8 cellular contexts compared by ENCODE assay signal in the genomic region with DNA sequence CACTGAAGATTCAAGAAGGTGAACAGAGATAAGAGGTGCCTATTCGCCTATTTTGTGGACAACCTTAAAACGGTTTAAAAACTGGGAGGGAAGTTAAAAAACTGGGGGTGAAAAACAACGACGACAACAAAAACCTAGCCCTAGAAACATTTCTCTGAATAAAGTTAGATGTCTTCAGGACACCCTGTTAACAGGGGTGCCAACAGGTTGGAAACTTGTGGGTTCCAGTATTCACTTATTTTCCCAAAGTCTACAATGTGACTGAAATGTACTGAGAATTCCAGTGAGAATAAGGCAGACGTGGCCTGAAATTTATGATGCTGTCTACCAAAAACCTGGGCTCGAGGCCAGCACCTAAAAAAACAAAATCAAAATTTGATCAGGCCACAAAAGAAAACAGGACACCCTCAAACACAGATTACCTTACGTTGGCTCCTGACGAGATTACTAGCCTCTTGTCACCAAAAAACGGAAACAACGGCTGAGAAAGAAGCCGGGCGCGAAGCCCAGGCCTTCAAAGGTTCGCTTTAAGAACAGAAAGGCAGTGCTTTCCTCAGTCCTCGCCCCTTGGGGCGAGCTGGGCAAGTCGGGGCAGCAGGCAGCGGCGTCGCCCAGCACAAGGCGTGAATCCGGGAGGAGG. TPM values are rescaled to one million over a fixed set of nuclear protein-coding genes. Genes with fewer than 3 reads are reported as not detected.
DNase-seq lines count a peak whose midpoint lies in the region; ATAC-seq and TF ChIP-seq lines count a peak whose summit lies in the region.

No MANE protein-coding gene starts in this region.

- H3K4me1 ChIP-seq in A673 (ENCODE audit: insufficient read depth, low read length, poor library complexity, severe bottlenecking) (peaks cover 40% of the 10 kb centered on the region), iPS-20b (ENCODE audit: insufficient read depth, low read length) (peaks cover 11% of the 10 kb centered on the region), suprapubic skin (peaks cover 36% of the 10 kb centered on the region)

- H3K4me3 ChIP-seq in A673 (ENCODE audit: low read depth, low read length, poor library complexity, severe bottlenecking) (peak overlapping the region; percentile 71), iPS-20b (ENCODE audit: low read length) (peak overlapping the region; percentile 99), suprapubic skin (peak overlapping the region; percentile 70)

- H3K27ac ChIP-seq in A673 (ENCODE audit: low read depth, low read length, poor library complexity, severe bottlenecking) (peak overlapping the region; percentile 94), iPS-20b (ENCODE audit: low read length) (peak overlapping the region; percentile 68), suprapubic skin (peak overlapping the region; percentile 97)

- H3K9me3 ChIP-seq in A673 (ENCODE audit: low read depth, low read length, poor library complexity, severe bottlenecking) (no peaks in the 10 kb centered on the region), iPS-20b (ENCODE audit: insufficient read depth, low read depth, low read length) (no peaks in the 10 kb centered on the region), suprapubic skin (no peaks in the 10 kb centered on the region)

- no peak for TF ChIP-seq CTCF in A673 (conservative IDR thresholded peaks at IDR 0.05; ENCODE audit: low read depth, low read length)
- no peak for TF ChIP-seq CTCF in suprapubic skin (IDR thresholded peaks at IDR 0.05)

- BruUV-seq in A673 (replicated peaks; lab: Mats Ljungman, UMichigan), result no TSS peak

- intact Hi-C loops in A673 (cut with micrococcal nuclease; ENCODE audit: unreplicated experiment), result loop anchor here (5.0 kb wide), 2 partner anchors 197 to 532 kb away; no protein-coding TSS in a partner anchor

- POLR2A ChIA-PET in A673 (lab: Charles Lee; ENCODE audit: low non-redundant PET), result interaction anchor here (1.0 kb wide), 1 partner anchor 128 kb away, joined by 3 read pairs; a partner anchor contains a TSS

- no peaks in the 10 kb centered on the region for H3K9me3 Mint-ChIP-seq in activated naive CD8-positive, alpha-beta T cell treated with anti-CD3 and anti-CD28 coated beads, Interleukin-2, amount 50 U/mL, for 24 hours

- H3K4me1 Mint-ChIP-seq in activated naive CD8-positive, alpha-beta T cell treated with anti-CD3 and anti-CD28 coated beads, Interleukin-2, amount 50 U/mL, for 24 hours, result peaks cover 40% of the 10 kb centered on the region

- H3K9ac ChIP-seq in iPS-20b (ENCODE audit: low read depth, low read length), result peak overlapping the region; percentile 97

- no peaks in the 10 kb centered on the region for H3K27me3 ChIP-seq in A673 (replicated peaks; ENCODE audit: insufficient read depth, low read depth, low read length, poor library complexity)
- H3K27me3 ChIP-seq in iPS-20b (ENCODE audit: insufficient read depth, low read length), result no peaks in the 10 kb centered on the region
- H3K27me3 ChIP-seq in suprapubic skin, result no peaks in the 10 kb centered on the region

- H3K36me3 Mint-ChIP-seq in activated naive CD8-positive, alpha-beta T cell treated with anti-CD3 and anti-CD28 coated beads, Interleukin-2, amount 50 U/mL, for 24 hours (ENCODE audit: low read depth), result peaks cover 2% of the 10 kb centered on the region

- H3K27ac Mint-ChIP-seq in activated naive CD8-positive, alpha-beta T cell treated with anti-CD3 and anti-CD28 coated beads, Interleukin-2, amount 50 U/mL, for 24 hours, result peak overlapping the region; percentile 97

- CTCF ChIA-PET in A673 (lab: Charles Lee), result no interaction called here

- no peak for TF ChIP-seq POLR2A in suprapubic skin (IDR thresholded peaks at IDR 0.05)

- H3K27me3 Mint-ChIP-seq in activated naive CD8-positive, alpha-beta T cell treated with anti-CD3 and anti-CD28 coated beads, Interleukin-2, amount 50 U/mL, for 24 hours, result no peaks in the 10 kb centered on the region

- H3K36me3 ChIP-seq in A673 (ENCODE audit: insufficient read depth, low read length, poor library complexity, severe bottlenecking), result no peaks in the 10 kb centered on the region
- peaks cover 7% of the 10 kb centered on the region; the same call in 1 of the 2 replicates for H3K36me3 ChIP-seq in iPS-20b (ENCODE audit: insufficient read depth, low read depth, low read length)
- no peaks in the 10 kb centered on the region for H3K36me3 ChIP-seq in suprapubic skin

- DNase-seq in A673 (ENCODE audit: low spot score) (no peak), GM19240 (ENCODE audit: insufficient read length, low spot score) (peak; percentile 29), suprapubic skin (ENCODE audit: low spot score in 2 of 2) (no peak), NCI-H2081 (lab: John Stamatoyannopoulos, UW) (no peak)
- no peak for DNase-seq in activated naive CD8-positive, alpha-beta T cell treated with anti-CD3 and anti-CD28 coated beads, Interleukin-2, amount 50 U/mL, for 24 hours
- no peak for DNase-seq in activated CD8-positive, alpha-beta memory T cell treated with anti-CD3 and anti-CD28 coated beads, Interleukin-2, amount 50 U/mL, for 48 hours

- no peak for TF ChIP-seq EP300 in suprapubic skin (IDR thresholded peaks at IDR 0.05)

- 1% methylated on average over 22 of the region's 22 CpGs for WGBS in suprapubic skin

- peak; percentile 39 for ATAC-seq in HG03280 (IDR thresholded peaks at IDR 0.05; ENCODE audit: unreplicated experiment)
- ATAC-seq in activated naive CD8-positive, alpha-beta T cell treated with anti-CD3 and anti-CD28 coated beads, Interleukin-2, amount 50 U/mL, for 24 hours, result peak; percentile 52

- peak overlapping the region; percentile 83 for H3K4me3 Mint-ChIP-seq in activated naive CD8-positive, alpha-beta T cell treated with anti-CD3 and anti-CD28 coated beads, Interleukin-2, amount 50 U/mL, for 24 hours

RNA-seq across cellular contexts. Expression of a gene that starts 0.9 kb away (rescaled TPM):
- 51.2 and 51.6 TPM in 2 replicates for total RNA-seq in A673 (2021)
- total RNA-seq in suprapubic skin, result 10 to 100 TPM; 20.6 to 34.1 (median 25.2) TPM
